In genomic region chr17:70519300-70519699, GRCh38 we compare ENCODE assay signal across 7 cellular contexts.
"Had no signal": no experiment of that assay in that cellular context is flagged by ENCODE, and none has a peak within 500 bp of the region (broad histone marks: within the 10 kb centered on the region; RNA-seq: fewer than 3 reads in every experiment).

No MANE protein-coding gene starts in this region.

- FAIRE-seq: G401.6, GM12891, GM12892, GM18507, GM19239 had no signal

- DNase-seq: GDM1, GF-D8 had no signal
